Comparison of ENCODE assay signal across 11 cellular contexts in genomic region chr1:180636138-180636537, GRCh38. TPM values are rescaled to one million over a fixed set of nuclear protein-coding genes. Genes with fewer than 3 reads are reported as not detected.
DNase-seq lines count a peak whose midpoint lies in the region; ATAC-seq, FAIRE-seq and TF ChIP-seq lines count a peak whose summit lies in the region.
"Had no signal": no experiment of that assay in that cellular context is flagged by ENCODE, and none has a peak within 500 bp of the region (broad histone marks: within the 10 kb centered on the region; RNA-seq: fewer than 3 reads in every experiment).

No MANE protein-coding gene starts in this region.

- H3K36me3 Mint-ChIP-seq in brain = peaks cover 19% of the 10 kb centered on the region
- no peaks in the 10 kb centered on the region for H3K36me3 Mint-ChIP-seq in activated T-helper 2 cell treated with anti-CD3 and anti-CD28 coated beads, Interferon-gamma antibody, Interleukin-2, Interleukin-4, amounts not matched to agents 10 μg/mL and 5 μg/mL and 100 μg/mL, durations not matched to agents 14 hours and 24 hours and 36 hours (ENCODE audit: low read depth)

- intact Hi-C loops in activated T-helper 2 cell treated with anti-CD3 and anti-CD28 coated beads, Interferon-gamma antibody, Interleukin-2, Interleukin-4, amounts not matched to agents 10 μg/mL and 5 μg/mL and 100 μg/mL, durations not matched to agents 14 hours and 24 hours and 36 hours (cut with micrococcal nuclease) = loop anchor here (10.0 kb wide), 1 partner anchor 529 kb away; no protein-coding TSS in a partner anchor

- peaks cover 3% of the 10 kb centered on the region for H3K27me3 Mint-ChIP-seq in brain
- no peaks in the 10 kb centered on the region for H3K27me3 Mint-ChIP-seq in activated T-helper 2 cell treated with anti-CD3 and anti-CD28 coated beads, Interferon-gamma antibody, Interleukin-2, Interleukin-4, amounts not matched to agents 10 μg/mL and 5 μg/mL and 100 μg/mL, durations not matched to agents 14 hours and 24 hours and 36 hours (ENCODE audit: low read depth)

- no peak for FAIRE-seq in frontal cortex (lab: Jason Lieb, UNC)

- TF ChIP-seq CTCF in brain (conservative IDR thresholded peaks at IDR 0.05) = peak; percentile 15 to 23
- no peak for TF ChIP-seq CTCF in omental fat pad (IDR thresholded peaks at IDR 0.05)

- ATAC-seq in omental fat pad (ENCODE audit: low FRiP score) = no peak

- H3K4me3 Mint-ChIP-seq in brain = peak overlapping the region in 1 of 5 experiments; percentile 50
- no peak overlapping the region for H3K4me3 Mint-ChIP-seq in activated T-helper 2 cell treated with anti-CD3 and anti-CD28 coated beads, Interferon-gamma antibody, Interleukin-2, Interleukin-4, amounts not matched to agents 10 μg/mL and 5 μg/mL and 100 μg/mL, durations not matched to agents 14 hours and 24 hours and 36 hours (ENCODE audit: low read depth)

- peaks cover 29% of the 10 kb centered on the region for H3K4me1 Mint-ChIP-seq in brain
- peaks cover 6% of the 10 kb centered on the region for H3K4me1 Mint-ChIP-seq in activated T-helper 2 cell treated with anti-CD3 and anti-CD28 coated beads, Interferon-gamma antibody, Interleukin-2, Interleukin-4, amounts not matched to agents 10 μg/mL and 5 μg/mL and 100 μg/mL, durations not matched to agents 14 hours and 24 hours and 36 hours (ENCODE audit: low read depth)

- H3K27ac Mint-ChIP-seq in brain = peak overlapping the region in 4 of 5 experiments; percentile 36 to 87 (median 74)
- H3K27ac Mint-ChIP-seq in activated T-helper 2 cell treated with anti-CD3 and anti-CD28 coated beads, Interferon-gamma antibody, Interleukin-2, Interleukin-4, amounts not matched to agents 10 μg/mL and 5 μg/mL and 100 μg/mL, durations not matched to agents 14 hours and 24 hours and 36 hours = no peak overlapping the region

- peak; percentile 9 for DNase-seq in DMS53 (lab: John Stamatoyannopoulos, UW)
- no peak for DNase-seq in DMS53 treated with DMSO at 0.1 percent for 48 hours (lab: John Stamatoyannopoulos, UW; ENCODE audit: unreplicated experiment)
- peak; percentile 38 for DNase-seq in NCI-H128 (lab: John Stamatoyannopoulos, UW; ENCODE audit: unreplicated experiment)
- peak; percentile 9 for DNase-seq in myocyte (ENCODE audit: low read depth)
- DNase-seq in frontal cortex (ENCODE audit: low spot score in 2 of 2) = no peak
- no peak for DNase-seq in activated T-helper 2 cell treated with anti-CD3 and anti-CD28 coated beads, Interferon-gamma antibody, Interleukin-2, Interleukin-4, amounts not matched to agents 10 μg/mL and 5 μg/mL and 100 μg/mL, durations not matched to agents 14 hours and 24 hours and 36 hours (ENCODE audit: low spot score)
- no peak for DNase-seq in omental fat pad (ENCODE audit: low spot score)
- DNase-seq: 8988T, activated T-cell treated with anti-CD3 and anti-CD28 coated beads for 4 hours, NCI-H510A had no signal

- H3K9me3 Mint-ChIP-seq in brain = peaks cover 0 to 3% (median 2%) of the 10 kb centered on the region in 5 experiments
- H3K9me3 Mint-ChIP-seq in activated T-helper 2 cell treated with anti-CD3 and anti-CD28 coated beads, Interferon-gamma antibody, Interleukin-2, Interleukin-4, amounts not matched to agents 10 μg/mL and 5 μg/mL and 100 μg/mL, durations not matched to agents 14 hours and 24 hours and 36 hours = no peaks in the 10 kb centered on the region

RNA-seq across cellular contexts. Expression of gene XPR1, which starts 4.3 kb away (rescaled TPM):
- polyA plus RNA-seq in brain (ENCODE audit: insufficient read depth, low read depth, low replicate concordance) = 18.7 TPM
- total RNA-seq in myocyte (25.3 and 30.4 TPM in 2 replicates), frontal cortex (380 TPM), omental fat pad (10 to 100 TPM; 18.2 to 24.7 (median 20.0) TPM)
- 13.2 TPM for polyA plus RNA-seq in myocyte (2012)
- 20.8 and 23.6 TPM in 2 replicates for total RNA-seq in activated T-helper 2 cell treated with anti-CD3 and anti-CD28 coated beads, Interferon-gamma antibody, Interleukin-2, Interleukin-4, amounts not matched to agents 10 μg/mL and 5 μg/mL and 100 μg/mL, durations not matched to agents 14 hours and 24 hours and 36 hours

Comparison
In these comparisons a context has a peak if more than half of its experiments do, and no peak if none do; other contexts are left out.
1. DNase-seq: peak in DMS53 (single experiment), NCI-H128 (single experiment) and myocyte (single experiment); none in DMS53 treated with DMSO at 0.1 percent for 48 hours (single experiment), frontal cortex (0 of 2), activated T-helper 2 cell treated with anti-CD3 and anti-CD28 coated beads, Interferon-gamma antibody, Interleukin-2, Interleukin-4, amounts not matched to agents 10 μg/mL and 5 μg/mL and 100 μg/mL, durations not matched to agents 14 hours and 24 hours and 36 hours (single experiment) and omental fat pad (single experiment).
2. CTCF ChIP-seq: peak in brain (2 of 2); none in omental fat pad (0 of 3).
3. RNA of gene XPR1, which starts 4.3 kb away (total RNA-seq): 380 TPM in frontal cortex (single experiment); 25.3 to 30.4 TPM in myocyte, 20.8 to 23.6 TPM in activated T-helper 2 cell treated with anti-CD3 and anti-CD28 coated beads, Interferon-gamma antibody, Interleukin-2, Interleukin-4, amounts not matched to agents 10 μg/mL and 5 μg/mL and 100 μg/mL, durations not matched to agents 14 hours and 24 hours and 36 hours and 18.2 to 24.7 TPM in omental fat pad; every median in the first group is over 10 times any median in the second.